Comparison of ENCODE assay signal across 8 cellular contexts in genomic region chr7:1531979-1532455, GRCh38.
DNase-seq lines count a peak whose midpoint lies in the region; ATAC-seq and TF ChIP-seq lines count a peak whose summit lies in the region.

No MANE protein-coding gene starts in this region.

- TF ChIP-seq CTCF in GM12864 (IDR thresholded peaks at IDR 0.05; ENCODE audit: low read depth, low read length, missing control alignments) (no peak), fibroblast of mammary gland (conservative IDR thresholded peaks at IDR 0.05; ENCODE audit: control insufficient read depth, insufficient read depth, low read depth, low read length) (no peak)

- ATAC-seq in HG03039 (IDR thresholded peaks at IDR 0.05; ENCODE audit: unreplicated experiment): no peak
- no peak for ATAC-seq in HG02970 (IDR thresholded peaks at IDR 0.05; ENCODE audit: low FRiP score, unreplicated experiment)

- H3K4me3 ChIP-seq in GM12864 (ENCODE audit: low read depth, low read length): peak overlapping the region; percentile 81
- H3K4me3 ChIP-seq in fibroblast of mammary gland (ENCODE audit: control insufficient read depth, low read depth, low read length): peak overlapping the region; percentile 59
- H3K4me3 ChIP-seq in skeletal muscle cell (ENCODE audit: low read depth, low read length): peak overlapping the region; percentile 56

- DNase-seq in GM12864 (ENCODE audit: low read depth) (no peak), SW480 (ENCODE audit: low spot score) (peak; percentile 64), fibroblast of mammary gland (ENCODE audit: low read depth) (no peak), skeletal muscle cell (ENCODE audit: low read depth) (no peak), SKM-1 (lab: John Stamatoyannopoulos, UW; ENCODE audit: unreplicated experiment) (no peak), middle frontal gyrus (ENCODE audit: extremely low spot score, low spot score) (no peak)
